1 cellular context compared by ENCODE assay signal in genomic region chr5:1182633-1183423, GRCh38.
TF ChIP-seq lines count a peak whose summit lies in the region.

No MANE protein-coding gene starts in this region.

TF ChIP-seq in HepG2, 621 proteins besides CTCF, POLR2A, EP300 and RAD21 (continued from another document and continues in another):
- TF ChIP-seq ZBTB37 (CRISPR knock-in tag; IDR thresholded peaks at IDR 0.05) (no peak), NCOA1 (CRISPR knock-in tag; IDR thresholded peaks at IDR 0.05) (0 out of 2 replicates have a peak, but pooled peaks have one; percentile 70), ZNF646 (CRISPR knock-in tag; IDR thresholded peaks at IDR 0.05) (no peak), SNAI1 (CRISPR knock-in tag; IDR thresholded peaks at IDR 0.05; ENCODE audit: borderline replicate concordance) (no peak), NR2F2 (IDR thresholded peaks at IDR 0.05; ENCODE audit: borderline replicate concordance, low read depth) (no peak), TERF1 (CRISPR knock-in tag; IDR thresholded peaks at IDR 0.05) (no peak), MEIS2 (CRISPR knock-in tag; IDR thresholded peaks at IDR 0.05) (no peak; the same call in 1 of the 2 replicates), ZNF614 (CRISPR knock-in tag; IDR thresholded peaks at IDR 0.05; ENCODE audit: borderline replicate concordance) (0 out of 2 replicates have a peak, but pooled peaks have one; percentile 53), FUBP1 (CRISPR knock-in tag; IDR thresholded peaks at IDR 0.05; ENCODE audit: borderline replicate concordance) (no peak), ATF7-NPFF (CRISPR knock-in tag; IDR thresholded peaks at IDR 0.05; ENCODE audit: low read depth) (peak; percentile 24; the same call in 1 of the 2 replicates), KLF9 (CRISPR knock-in tag; IDR thresholded peaks at IDR 0.05; ENCODE audit: low read depth) (no peak), ZNF597 (CRISPR knock-in tag; IDR thresholded peaks at IDR 0.05) (no peak), MLX (CRISPR knock-in tag; IDR thresholded peaks at IDR 0.05) (no peak), ZNF142 (CRISPR knock-in tag; IDR thresholded peaks at IDR 0.05) (no peak; the same call in 1 of the 2 replicates), MAFF (IDR thresholded peaks at IDR 0.05; ENCODE audit: low read depth, low read length) (no peak), ZNF710 (CRISPR knock-in tag; IDR thresholded peaks at IDR 0.05; ENCODE audit: borderline replicate concordance) (peak; percentile 20; the same call in 1 of the 2 replicates), NKX3-1 (CRISPR knock-in tag; IDR thresholded peaks at IDR 0.05) (no peak), ATRX (CRISPR knock-in tag; IDR thresholded peaks at IDR 0.05; ENCODE audit: borderline replicate concordance) (no peak), ZNF788 (CRISPR knock-in tag; IDR thresholded peaks at IDR 0.05; ENCODE audit: borderline replicate concordance) (no peak), ZNF564 (CRISPR knock-in tag; IDR thresholded peaks at IDR 0.05) (peak; percentile 60; the same call in 1 of the 2 replicates), CHD2 (IDR thresholded peaks at IDR 0.05; ENCODE audit: low read depth, low read length) (no peak), ZBTB7B (CRISPR knock-in tag; IDR thresholded peaks at IDR 0.05) (peak; percentile 92), ZBTB10 (CRISPR knock-in tag; IDR thresholded peaks at IDR 0.05; ENCODE audit: borderline replicate concordance) (peak; percentile 74; the same call in 1 of the 2 replicates), DMAP1 (CRISPR knock-in tag; IDR thresholded peaks at IDR 0.05) (no peak), NBN (conservative IDR thresholded peaks at IDR 0.05) (no peak)
